ENCODE assay signal across 8 cellular contexts in genomic region chr2:60882971-60883753, GRCh38. TPM values are rescaled to one million over a fixed set of nuclear protein-coding genes. Genes with fewer than 3 reads are reported as not detected.
DNase-seq lines count a peak whose midpoint lies in the region; ATAC-seq, FAIRE-seq and TF ChIP-seq lines count a peak whose summit lies in the region.

No MANE protein-coding gene starts in this region.

- DNase-seq in GF-D8 (lab: John Stamatoyannopoulos, UW) (peak; percentile 33), NB4 (ENCODE audit: low read depth) (peak; percentile 79), adipocyte (ENCODE audit: low read depth) (peak; percentile 43), kidney (no peak), cortex of kidney (lab: John Stamatoyannopoulos, UW) (no peak)
- peak; percentile 45 for DNase-seq in stimulated activated naive CD8-positive, alpha-beta T cell treated with anti-CD3 and anti-CD28 coated beads, Interleukin-15, Interleukin-2, amounts not matched to agents 100 U/mL and 50 U/mL, for 24 hours

- peak overlapping the region; percentile 89 for H3K9ac ChIP-seq in adipocyte (ENCODE audit: low read length)
- H3K9ac ChIP-seq in kidney (ENCODE audit: low read length in 2 of 2): peak overlapping the region; percentile 46 to 80

- peak overlapping the region; percentile 94 for H3K4me3 ChIP-seq in NB4 (ENCODE audit: low read depth, low read length)
- peak overlapping the region; percentile 89 for H3K4me3 ChIP-seq in adipocyte (ENCODE audit: low read length)
- peak overlapping the region; percentile 70 to 71 for H3K4me3 ChIP-seq in kidney (ENCODE audit: low read length in 2 of 2)

- TF ChIP-seq CTCF in NB4 (IDR thresholded peaks at IDR 0.05; ENCODE audit: low read depth, low read length): no peak
- no peak for TF ChIP-seq CTCF in kidney (IDR thresholded peaks at IDR 0.05; ENCODE audit: borderline replicate concordance, extremely low read depth, insufficient read depth)

- no peak for TF ChIP-seq POLR2A in NB4 (IDR thresholded peaks at IDR 0.05; ENCODE audit: extremely low read depth, insufficient read length)

- no peaks in the 10 kb centered on the region for H3K36me3 ChIP-seq in adipocyte (ENCODE audit: control insufficient read depth, insufficient read depth, low read length, severe bottlenecking)
- no peaks in the 10 kb centered on the region for H3K36me3 ChIP-seq in kidney (ENCODE audit: control insufficient read depth in 1 of 2, insufficient read depth in 2 of 2, low read length in 2 of 2)

- ATAC-seq in GM21423 (IDR thresholded peaks at IDR 0.05; ENCODE audit: unreplicated experiment): peak; percentile 34
- peak; percentile 13 for ATAC-seq in stimulated activated naive CD8-positive, alpha-beta T cell treated with anti-CD3 and anti-CD28 coated beads, Interleukin-15, Interleukin-2, amounts not matched to agents 100 U/mL and 50 U/mL, for 24 hours
- no peak for ATAC-seq in GM21717 (IDR thresholded peaks at IDR 0.05; ENCODE audit: unreplicated experiment)

- no peak for FAIRE-seq in kidney (lab: Jason Lieb, UNC)

- H3K27ac ChIP-seq in kidney (ENCODE audit: low read depth in 2 of 2, low read length in 2 of 2): peak overlapping the region; percentile 26 to 77

- intact Hi-C loops in kidney (cut with DNase I): no loop called here

- H3K9me3 ChIP-seq in adipocyte (ENCODE audit: control insufficient read depth, low read length): no peaks in the 10 kb centered on the region
- no peaks in the 10 kb centered on the region for H3K9me3 ChIP-seq in kidney (ENCODE audit: control insufficient read depth in 1 of 2, low read length in 2 of 2)

- H3K4me1 ChIP-seq in adipocyte (ENCODE audit: control insufficient read depth, insufficient read depth, low read length) (peaks cover 37% of the 10 kb centered on the region), kidney (ENCODE audit: control insufficient read depth in 1 of 2, insufficient read depth in 1 of 2, low read depth in 1 of 2, low read length in 2 of 2) (peaks cover 0 to 19% of the 10 kb centered on the region in 2 donors)

- no peaks in the 10 kb centered on the region for H3K27me3 ChIP-seq in adipocyte (replicated peaks; ENCODE audit: control insufficient read depth, insufficient read depth, low read length)

RNA-seq across cellular contexts. Expression of gene REL, which starts 1.8 kb away (rescaled TPM):
- 21.8 TPM for total RNA-seq in kidney
- polyA plus RNA-seq in kidney (ENCODE audit: insufficient read depth, low read depth, low replicate concordance): 0.43 TPM

Comparison
In these comparisons a context has a peak if more than half of its experiments do, and no peak if none do; other contexts are left out.
1. DNase-seq: peak in GF-D8 (single experiment), NB4 (single experiment), adipocyte (single experiment) and stimulated activated naive CD8-positive, alpha-beta T cell treated with anti-CD3 and anti-CD28 coated beads, Interleukin-15, Interleukin-2, amounts not matched to agents 100 U/mL and 50 U/mL, for 24 hours (single experiment); none in kidney (single experiment) and cortex of kidney (single experiment).
2. Peak in every context shown above with its lines, with median percentiles within 50 percentile points of each other: H3K4me3 ChIP-seq.